In the genomic region with DNA sequence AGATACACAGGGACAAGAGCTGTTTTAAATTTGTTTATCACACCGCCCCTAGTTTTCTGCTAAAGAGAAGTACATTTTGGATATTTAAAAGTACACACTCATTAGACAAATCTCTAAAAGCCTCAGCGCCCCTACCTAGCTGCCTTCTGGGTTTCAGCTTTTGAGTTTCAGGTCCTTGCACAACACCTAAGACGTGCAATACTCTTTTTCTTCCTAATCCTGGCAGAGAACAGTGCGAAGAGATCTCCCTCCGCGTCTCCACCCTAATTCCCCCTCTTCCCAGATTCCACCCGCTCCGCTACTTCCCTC, we compare ENCODE assay signal across 8 cellular contexts. TPM values are rescaled to one million over a fixed set of nuclear protein-coding genes. Genes with fewer than 3 reads are reported as not detected.
A peak's percentile ranks its signal among the peaks of the same experiment; 100 is the strongest.
DNase-seq lines count a peak whose midpoint lies in the region; ATAC-seq and TF ChIP-seq lines count a peak whose summit lies in the region.

No MANE protein-coding gene starts in this region.

- peak overlapping the region; percentile 93 for H3K9ac ChIP-seq in mammary epithelial cell (ENCODE audit: insufficient read depth, low read length)

- CTCF ChIA-PET in A673 (lab: Charles Lee) (no interaction called here), mammary epithelial cell (lab: Charles Lee; ENCODE audit: low non-redundant PET) (no interaction called here)

- H3K36me3 Mint-ChIP-seq in nephron (ENCODE audit: low read depth), result peaks cover 5% of the 10 kb centered on the region

- TF ChIP-seq CTCF in A673 (conservative IDR thresholded peaks at IDR 0.05; ENCODE audit: low read depth, low read length) (no peak), mammary epithelial cell (conservative IDR thresholded peaks at IDR 0.05 in 1 of 2, IDR thresholded peaks at IDR 0.05 in 1 of 2; ENCODE audit: extremely low read depth in 1 of 2, insufficient read depth in 1 of 2, low read depth in 1 of 2, low read length in 2 of 2) (no peak), nephron (IDR thresholded peaks at IDR 0.05; ENCODE audit: unreplicated experiment in 3 of 3) (no peak)

- H3K9me3 Mint-ChIP-seq in nephron, result no peaks in the 10 kb centered on the region

- POLR2A ChIA-PET in A673 (lab: Charles Lee; ENCODE audit: low non-redundant PET), result interaction anchor here (0.5 kb wide), 1 partner anchor 11 kb away, joined by 3 read pairs; no protein-coding TSS in a partner anchor

- ATAC-seq in GM19043 (IDR thresholded peaks at IDR 0.05; ENCODE audit: low read depth, unreplicated experiment) (peak; percentile 11), HG03280 (IDR thresholded peaks at IDR 0.05; ENCODE audit: unreplicated experiment) (peak; percentile 15)

- H3K79me2 ChIP-seq in mammary epithelial cell (ENCODE audit: insufficient read depth, low read length), result peaks cover 46% of the 10 kb centered on the region

- H3K4me2 ChIP-seq in mammary epithelial cell (ENCODE audit: insufficient read depth, low read depth, low read length), result peak overlapping the region; percentile 85

- H2AFZ ChIP-seq in mammary epithelial cell (ENCODE audit: low read depth, low read length), result peak overlapping the region; percentile 76

- dilution Hi-C loops in mammary epithelial cell (cut with HindIII; ENCODE audit: low sequenced_read_pairs), result no loop called here

- H3K36me3 ChIP-seq in A673 (ENCODE audit: insufficient read depth, low read length, poor library complexity, severe bottlenecking), result no peaks in the 10 kb centered on the region
- H3K36me3 ChIP-seq in mammary epithelial cell (ENCODE audit: insufficient read depth, low read length), result peaks cover 10% of the 10 kb centered on the region

- H3K27ac ChIP-seq in A673 (ENCODE audit: low read depth, low read length, poor library complexity, severe bottlenecking) (no peak overlapping the region), mammary epithelial cell (ENCODE audit: insufficient read depth, low read depth, low read length) (peak overlapping the region; percentile 99)

- peak overlapping the region; percentile 65 for H3K4me3 ChIP-seq in A673 (ENCODE audit: low read depth, low read length, poor library complexity, severe bottlenecking)
- peak overlapping the region; percentile 43 to 61 (median 56) for H3K4me3 ChIP-seq in mammary epithelial cell (replicated peaks in 1 of 3; ENCODE audit: insufficient read depth in 1 of 3, low read depth in 2 of 3, low read length in 3 of 3)

- H3K27ac Mint-ChIP-seq in nephron, result peak overlapping the region; percentile 27 to 93 (median 80)

- intact Hi-C loops in A673 (cut with micrococcal nuclease; ENCODE audit: unreplicated experiment), result loop anchor here (5.0 kb wide), 2 partner anchors 216 to 369 kb away; no protein-coding TSS in a partner anchor
- intact Hi-C loops in mammary epithelial cell (cut with micrococcal nuclease), result loop anchor here (2.0 to 5.0 kb wide), 4 partner anchors 86 to 406 kb away; no protein-coding TSS in a partner anchor

- H3K9me3 ChIP-seq in A673 (ENCODE audit: low read depth, low read length, poor library complexity, severe bottlenecking) (no peaks in the 10 kb centered on the region), mammary epithelial cell (replicated peaks; ENCODE audit: insufficient read depth, low read length) (no peaks in the 10 kb centered on the region)

- WGBS in mammary epithelial cell (ENCODE audit: low coverage, missing lambda C conversion rate), result 0% methylated on average over 7 of the region's 8 CpGs

- peak overlapping the region; percentile 88 to 92 (median 90) for H3K4me3 Mint-ChIP-seq in nephron

- DNase-seq in A673 (ENCODE audit: low spot score) (no peak), mammary epithelial cell (no peak), amniotic stem cell (lab: John Stamatoyannopoulos, UW) (no peak), AG20443 (ENCODE audit: low spot score) (no peak)
- DNase-seq in effector CD4-positive, alpha-beta T cell, result no peak

- peaks cover 17% of the 10 kb centered on the region for H3K4me1 ChIP-seq in A673 (ENCODE audit: insufficient read depth, low read length, poor library complexity, severe bottlenecking)
- peaks cover 43% of the 10 kb centered on the region for H3K4me1 ChIP-seq in mammary epithelial cell (ENCODE audit: insufficient read depth, low read length)

- peaks cover 52% of the 10 kb centered on the region for H3K4me1 Mint-ChIP-seq in nephron

- H3K27me3 ChIP-seq in A673 (replicated peaks; ENCODE audit: insufficient read depth, low read depth, low read length, poor library complexity), result no peaks in the 10 kb centered on the region
- no peaks in the 10 kb centered on the region for H3K27me3 ChIP-seq in mammary epithelial cell (ENCODE audit: insufficient read depth, low read length)

- no peaks in the 10 kb centered on the region for H4K20me1 ChIP-seq in mammary epithelial cell (ENCODE audit: insufficient read depth, low read length)

- H3K27me3 Mint-ChIP-seq in nephron (ENCODE audit: low read depth), result peaks cover 57% of the 10 kb centered on the region

- BruUV-seq in A673 (replicated peaks; lab: Mats Ljungman, UMichigan), result no TSS peak
- no TSS peak for BruUV-seq in mammary epithelial cell (replicated peaks; lab: Mats Ljungman, UMichigan)

- in situ Hi-C loops in mammary epithelial cell (cut with MboI; ENCODE audit: low sequenced_read_pairs in 2 of 2), result loop anchor here in 1 of 2 donors (25.0 kb wide), 2 partner anchors 221 to 654 kb away; no protein-coding TSS in a partner anchor

RNA-seq across cellular contexts. Expression of a gene that starts 0.4 kb away (rescaled TPM):
- total RNA-seq in A673 (2021) (4.0 and 7.2 TPM in 2 replicates), mammary epithelial cell (100 to 1,000 TPM in 1 of 2 donors, 10 to 100 TPM in 1; 34.3 to 175 TPM)
- 162 TPM for polyA plus RNA-seq in mammary epithelial cell
- polyA minus RNA-seq in mammary epithelial cell, result 104 TPM
